Comparison of ENCODE assay signal across 1 cellular context in genomic region chr10:80211786-80212185, GRCh38.
TF ChIP-seq lines count a peak whose summit lies in the region.

No MANE protein-coding gene starts in this region.

TF ChIP-seq in GM23338, 12 proteins besides CTCF, POLR2A, EP300 and RAD21 (continued from another document):
- TF ChIP-seq ZNF462 (CRISPR knock-in tag; IDR thresholded peaks at IDR 0.05), result no peak
